ENCODE assay signal across 2 cellular contexts in the genomic region with DNA sequence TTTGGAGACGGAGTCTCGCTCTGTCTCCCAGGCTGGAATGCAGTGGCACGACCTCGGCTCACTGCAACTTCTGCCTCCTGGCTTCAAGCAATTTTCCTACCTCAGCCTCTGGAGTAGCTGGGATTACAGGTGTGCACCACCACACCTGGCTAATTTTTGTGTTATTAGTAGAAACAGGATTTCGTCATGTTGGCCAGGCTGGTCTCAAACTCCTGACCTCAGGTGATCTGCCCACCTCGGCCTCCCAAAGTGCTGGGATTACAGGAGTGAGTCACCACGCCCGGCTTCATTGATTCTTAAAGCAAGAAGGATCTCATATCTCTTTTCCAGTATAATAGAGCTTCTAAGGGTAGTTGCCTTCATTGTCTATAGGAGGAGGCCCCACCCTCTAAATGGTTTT. TPM values are rescaled to one million over a fixed set of nuclear protein-coding genes. Genes with fewer than 3 reads are reported as not detected.
"Had no signal": no experiment of that assay in that cellular context is flagged by ENCODE, and none has a peak within 500 bp of the region (broad histone marks: within the 10 kb centered on the region; RNA-seq: fewer than 3 reads in every experiment).

No MANE protein-coding gene starts in this region.

RNA-seq across cellular contexts. Expression of gene CSHL1, which starts 6.3 kb away (rescaled TPM):
- total RNA-seq: G401, GM12878 had no signal
- polyA plus RNA-seq: GM12878 had no signal

RNA-seq across cellular contexts. Expression of gene CSH1, which starts 8.4 kb away (rescaled TPM):
- total RNA-seq: G401, GM12878 had no signal
- polyA plus RNA-seq: GM12878 had no signal

RNA-seq across cellular contexts. Expression of gene GH1, which starts 13.8 kb away (rescaled TPM):
- total RNA-seq: G401, GM12878 had no signal

RNA-seq across cellular contexts. Expression of gene GH2, which starts 23.1 kb away (rescaled TPM):
- total RNA-seq: G401, GM12878 had no signal
- polyA plus RNA-seq: GM12878 had no signal
